ENCODE assay signal across 12 cellular contexts in genomic region chr14:64137657-64138290, GRCh38.
DNase-seq lines count a peak whose midpoint lies in the region; ATAC-seq, FAIRE-seq and TF ChIP-seq lines count a peak whose summit lies in the region.
"Had no signal": no experiment of that assay in that cellular context is flagged by ENCODE, and none has a peak within 500 bp of the region (broad histone marks: within the 10 kb centered on the region; RNA-seq: fewer than 3 reads in every experiment).

No MANE protein-coding gene starts in this region.

- H3K27me3 Mint-ChIP-seq in astrocyte (ENCODE audit: low read depth, unreplicated experiment) = no peaks in the 10 kb centered on the region

- H3K9ac ChIP-seq in astrocyte (ENCODE audit: low read length) = no peak overlapping the region

- no peak overlapping the region for H2AFZ ChIP-seq in astrocyte (ENCODE audit: low read depth, low read length)

- H3K4me2 ChIP-seq in astrocyte (ENCODE audit: low read length) = no peak overlapping the region

- no peaks in the 10 kb centered on the region for H3K4me1 ChIP-seq in astrocyte (ENCODE audit: insufficient read depth, low read length)
- H3K4me1 ChIP-seq: esophagus squamous epithelium had no signal

- no peak overlapping the region for H3K27ac ChIP-seq in astrocyte (ENCODE audit: low read depth, low read length)
- H3K27ac ChIP-seq: esophagus squamous epithelium had no signal

- H3K36me3 Mint-ChIP-seq in astrocyte (ENCODE audit: low read depth, unreplicated experiment) = no peaks in the 10 kb centered on the region

- peak; percentile 23 for DNase-seq in DMS114 treated with DMSO at 0.1 percent for 48 hours (lab: John Stamatoyannopoulos, UW; ENCODE audit: unreplicated experiment)
- DNase-seq in HCEC 1CT = peak; percentile 37
- DNase-seq in astrocyte (ENCODE audit: low read depth) = no peak
- peak; percentile 15 for DNase-seq in left kidney (ENCODE audit: low read depth, low spot score)
- no peak for DNase-seq in amniotic stem cell (lab: John Stamatoyannopoulos, UW)
- DNase-seq in NCI-H2107 treated with DMSO at 0.1 percent for 48 hours (lab: John Stamatoyannopoulos, UW; ENCODE audit: unreplicated experiment) = no peak
- no peak for DNase-seq in HTR-8/SVneo (ENCODE audit: insufficient read length, low spot score)
- DNase-seq: esophagus squamous epithelium; NCI-H2081; stimulated activated CD4-positive, alpha-beta T cell treated with anti-CD3 and anti-CD28 coated beads, Interleukin-1b, Interleukin-23, amount 100 ng/mL, for 48 hours; SW 1271 had no signal

- no peak overlapping the region for H3K4me3 ChIP-seq in astrocyte (ENCODE audit: insufficient read depth, low read depth, low read length)
- H3K4me3 ChIP-seq: esophagus squamous epithelium had no signal

- H3K9me3 ChIP-seq in astrocyte (ENCODE audit: insufficient read depth, low read depth, low read length) = no peaks in the 10 kb centered on the region
- H3K9me3 ChIP-seq: esophagus squamous epithelium had no signal

- H3K79me2 ChIP-seq in astrocyte (ENCODE audit: insufficient read depth, low read length) = no peaks in the 10 kb centered on the region

- no peak overlapping the region for H3K4me3 Mint-ChIP-seq in astrocyte (ENCODE audit: unreplicated experiment)

- H3K27me3 ChIP-seq in astrocyte (ENCODE audit: insufficient read depth, low read length) = no peaks in the 10 kb centered on the region
- H3K27me3 ChIP-seq: esophagus squamous epithelium had no signal

- no peak for ATAC-seq in HG03095 (IDR thresholded peaks at IDR 0.05; ENCODE audit: unreplicated experiment)

- peaks cover 5% of the 10 kb centered on the region for H3K4me1 Mint-ChIP-seq in astrocyte (ENCODE audit: low read depth, unreplicated experiment)

- FAIRE-seq in astrocyte (lab: Jason Lieb, UNC) (no peak), HTR-8/SVneo (lab: Jason Lieb, UNC) (no peak)

- H3K27ac Mint-ChIP-seq in astrocyte (ENCODE audit: unreplicated experiment) = no peak overlapping the region

- H3K9me3 Mint-ChIP-seq in astrocyte (ENCODE audit: unreplicated experiment) = no peaks in the 10 kb centered on the region

- H3K36me3 ChIP-seq in astrocyte (ENCODE audit: insufficient read depth, low read length) = no peaks in the 10 kb centered on the region

- no peaks in the 10 kb centered on the region for H4K20me1 ChIP-seq in astrocyte (ENCODE audit: insufficient read depth, low read length)

- TF ChIP-seq CTCF in astrocyte (IDR thresholded peaks at IDR 0.05; ENCODE audit: insufficient read depth, low read depth, low read length) = peak; percentile 3

Comparison
In these comparisons a context has a peak if more than half of its experiments do, and no peak if none do; other contexts are left out.
1. DNase-seq: peak in DMS114 treated with DMSO at 0.1 percent for 48 hours (single experiment), HCEC 1CT (single experiment) and left kidney (single experiment); none in astrocyte (single experiment), amniotic stem cell (single experiment), NCI-H2107 treated with DMSO at 0.1 percent for 48 hours (single experiment) and HTR-8/SVneo (single experiment).